Comparison of ENCODE assay signal across 8 cellular contexts in the genomic region with DNA sequence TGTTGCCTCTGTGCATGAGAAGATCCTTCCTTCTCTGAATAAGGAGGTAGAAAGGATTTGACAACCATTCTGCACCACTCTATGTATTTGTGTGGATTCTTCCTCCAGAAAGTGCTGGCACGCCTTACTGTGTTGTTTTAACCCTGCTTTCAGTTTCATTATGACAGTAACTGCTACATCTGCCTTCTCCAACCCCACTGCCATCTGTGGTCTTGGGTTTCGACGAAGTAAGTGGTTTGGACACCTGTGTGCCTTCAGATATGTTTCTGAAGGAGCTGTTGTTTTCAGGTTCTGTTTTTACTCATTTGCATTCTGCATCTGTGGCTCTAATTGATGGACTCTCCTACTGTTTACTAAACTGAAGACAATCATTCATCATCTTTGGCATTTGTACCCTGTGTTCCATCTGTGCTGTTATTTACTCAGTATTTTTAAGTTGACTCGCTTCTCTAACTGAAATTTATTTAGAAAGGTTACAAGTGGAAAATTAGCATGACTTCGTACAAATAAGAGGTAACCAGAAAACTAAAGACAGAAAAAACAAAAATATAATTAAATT. TPM values are rescaled to one million over a fixed set of nuclear protein-coding genes. Genes with fewer than 3 reads are reported as not detected.
A peak's percentile ranks its signal among the peaks of the same experiment; 100 is the strongest.
DNase-seq lines count a peak whose midpoint lies in the region; ATAC-seq and TF ChIP-seq lines count a peak whose summit lies in the region.

No MANE protein-coding gene starts in this region.

- no peak overlapping the region for H2BK5ac ChIP-seq in mesendoderm (ENCODE audit: low read length)

- H3K4me2 ChIP-seq in Karpas-422 (ENCODE audit: low read depth, low read length, poor library complexity, severe bottlenecking): peak overlapping the region; percentile 37
- no peak overlapping the region for H3K4me2 ChIP-seq in mesendoderm (ENCODE audit: low read length)

- no peaks in the 10 kb centered on the region for H3K79me2 ChIP-seq in Karpas-422 (ENCODE audit: low read length)
- no peaks in the 10 kb centered on the region for H3K79me2 ChIP-seq in mesendoderm (ENCODE audit: control insufficient read depth, insufficient read depth, low read length)

- H3K9me3 ChIP-seq in Karpas-422 (ENCODE audit: low read length): no peaks in the 10 kb centered on the region

- no peak overlapping the region for H2BK15ac ChIP-seq in mesendoderm (replicated peaks; ENCODE audit: low read depth)

- peaks cover 18% of the 10 kb centered on the region for H3K27me3 Mint-ChIP-seq in activated CD4-positive, alpha-beta T cell treated with anti-CD3 and anti-CD28 coated beads, Interleukin-2, amount 10 ng/mL, durations not matched to agents 7 days and 5 days

- WGBS in mesendoderm (ENCODE audit: extremely low coverage, insufficient coverage, low lambda C conversion rate): no CpG with 5 or more reads among the region's 5 CpGs

- peak; percentile 99 for ATAC-seq in GM21528 (IDR thresholded peaks at IDR 0.05; ENCODE audit: low FRiP score, unreplicated experiment)

- POLR2A ChIA-PET in activated CD4-positive, alpha-beta T cell treated with anti-CD3 and anti-CD28 coated beads, Interleukin-2, amount 10 ng/mL, durations not matched to agents 7 days and 5 days (lab: Charles Lee): interaction anchor here (0.6 kb wide), 1 partner anchor 15 kb away, joined by 3 read pairs; no protein-coding TSS in a partner anchor

- H3K9me3 Mint-ChIP-seq in activated CD4-positive, alpha-beta T cell treated with anti-CD3 and anti-CD28 coated beads, Interleukin-2, amount 10 ng/mL, durations not matched to agents 7 days and 5 days: peaks cover 11% of the 10 kb centered on the region

- TF ChIP-seq CTCF in GM13977 (IDR thresholded peaks at IDR 0.05; ENCODE audit: extremely low read depth, insufficient read depth, missing control alignments): no peak

- peak overlapping the region; percentile 97 for H3K27ac Mint-ChIP-seq in activated CD4-positive, alpha-beta T cell treated with anti-CD3 and anti-CD28 coated beads, Interleukin-2, amount 10 ng/mL, durations not matched to agents 7 days and 5 days

- no peak overlapping the region for H4K5ac ChIP-seq in mesendoderm (ENCODE audit: low read length)

- peak overlapping the region; percentile 59 for H3K4me3 Mint-ChIP-seq in activated CD4-positive, alpha-beta T cell treated with anti-CD3 and anti-CD28 coated beads, Interleukin-2, amount 10 ng/mL, durations not matched to agents 7 days and 5 days

- H3K4me1 ChIP-seq in Karpas-422 (ENCODE audit: low read length) (peaks cover 27% of the 10 kb centered on the region), mesendoderm (ENCODE audit: control insufficient read depth, low read depth, low read length) (peaks cover 4% of the 10 kb centered on the region)

- H3K9ac ChIP-seq in Karpas-422 (ENCODE audit: low read length): peak overlapping the region; percentile 18
- no peak overlapping the region for H3K9ac ChIP-seq in mesendoderm (ENCODE audit: low read length)

- H3K79me1 ChIP-seq in mesendoderm (ENCODE audit: low read length): no peaks in the 10 kb centered on the region

- no peak overlapping the region for H4K8ac ChIP-seq in mesendoderm (ENCODE audit: low read depth, low read length)

- no peak overlapping the region for H3K18ac ChIP-seq in mesendoderm (ENCODE audit: low read length)

- H2AFZ ChIP-seq in Karpas-422 (ENCODE audit: low read length): peak overlapping the region; percentile 55

- no peak overlapping the region for H3K4ac ChIP-seq in mesendoderm (ENCODE audit: low read depth, low read length)

- H3K36me3 ChIP-seq in Karpas-422 (ENCODE audit: insufficient read depth, low read length) (no peaks in the 10 kb centered on the region), mesendoderm (ENCODE audit: control insufficient read depth, insufficient read depth, low read length) (no peaks in the 10 kb centered on the region)

- no peak overlapping the region for H2BK120ac ChIP-seq in mesendoderm (ENCODE audit: low read depth, low read length)

- CTCF ChIA-PET in activated CD4-positive, alpha-beta T cell treated with anti-CD3 and anti-CD28 coated beads, Interleukin-2, amount 10 ng/mL, durations not matched to agents 7 days and 5 days (lab: Charles Lee): interaction anchor here (1.0 to 3.9 kb wide), 5 partner anchors 12 to 28 kb away, joined by 5 to 16 read pairs (median 8); a partner anchor contains a TSS

- H3K9me2 ChIP-seq in Karpas-422 (replicated peaks; ENCODE audit: insufficient read depth, low read length): no peaks in the 10 kb centered on the region

- peaks cover 16% of the 10 kb centered on the region for H3K36me3 Mint-ChIP-seq in activated CD4-positive, alpha-beta T cell treated with anti-CD3 and anti-CD28 coated beads, Interleukin-2, amount 10 ng/mL, durations not matched to agents 7 days and 5 days (ENCODE audit: low read depth)

- H2AK5ac ChIP-seq in mesendoderm (ENCODE audit: low read length): no peak overlapping the region

- no peaks in the 10 kb centered on the region for H4K20me1 ChIP-seq in Karpas-422 (ENCODE audit: insufficient read depth, low read depth, low read length)

- H3K56ac ChIP-seq in mesendoderm (ENCODE audit: low read length): no peak overlapping the region

- no peak overlapping the region for H3K23ac ChIP-seq in mesendoderm (ENCODE audit: low read length)

- H3K27ac ChIP-seq in Karpas-422 (ENCODE audit: low read length) (no peak overlapping the region), mesendoderm (ENCODE audit: low read depth, low read length) (no peak overlapping the region)

- in situ Hi-C loops in GM13977 (cut with MboI; ENCODE audit: low pct_unique_long_range_greater_than_20kb, low sequenced_read_pairs, unreplicated experiment) (loop anchor here (25.0 kb wide), 1 partner anchor 503 kb away; no protein-coding TSS in a partner anchor), KBM-7 (cut with MboI; ENCODE audit: low pct_unique_long_range_greater_than_20kb, low sequenced_read_pairs) (loop anchor here (25.0 kb wide), 1 partner anchor 503 kb away; no protein-coding TSS in a partner anchor)

- peak overlapping the region; percentile 8; the same call in 1 of the 2 replicates for H3K4me3 ChIP-seq in Karpas-422 (ENCODE audit: low read length)
- no peak overlapping the region for H3K4me3 ChIP-seq in mesendoderm (ENCODE audit: low read length)

- H3K27me3 ChIP-seq in Karpas-422 (ENCODE audit: low read length) (no peaks in the 10 kb centered on the region), mesendoderm (ENCODE audit: insufficient read depth, low read length, poor library complexity) (no peaks in the 10 kb centered on the region)

- DNase-seq in GM13977 (ENCODE audit: low spot score) (peak; percentile 65), Karpas-422 (peak; percentile 66), medulla oblongata (ENCODE audit: extremely low spot score) (peak; percentile 62), mesendoderm (no peak), NCI-H1048 (lab: John Stamatoyannopoulos, UW) (no peak), KBM-7 (no peak)
- peak; percentile 89 for DNase-seq in activated CD4-positive, alpha-beta T cell treated with anti-CD3 and anti-CD28 coated beads, Interleukin-2, amount 10 ng/mL, durations not matched to agents 7 days and 5 days

- peaks cover 68% of the 10 kb centered on the region for H3K4me1 Mint-ChIP-seq in activated CD4-positive, alpha-beta T cell treated with anti-CD3 and anti-CD28 coated beads, Interleukin-2, amount 10 ng/mL, durations not matched to agents 7 days and 5 days

RNA-seq across cellular contexts. Expression of a gene that starts 4.1 kb away (rescaled TPM):
- total RNA-seq in Karpas-422 (2014; rRNA removed; shearing (Covaris generic); ENCODE audit: low replicate concordance): not detected in 2 replicates
- total RNA-seq in activated CD4-positive, alpha-beta T cell treated with anti-CD3 and anti-CD28 coated beads, Interleukin-2, amount 10 ng/mL, durations not matched to agents 7 days and 5 days: 1 to 10 TPM in 1 of 2 experiments, under 1 TPM in 1; 0.82 to 1.0 TPM
- not detected for polyA plus RNA-seq in mesendoderm (2013, experiment 1 of 2)
- polyA plus RNA-seq in mesendoderm (2013, experiment 2 of 2): not detected

RNA-seq across cellular contexts. Expression of a gene that starts 18.0 kb away (rescaled TPM):
- total RNA-seq in Karpas-422 (2014; rRNA removed; shearing (Covaris generic); ENCODE audit: low replicate concordance): 28.3 and 29.3 TPM in 2 replicates
- 10 to 100 TPM; 27.4 to 35.8 TPM for total RNA-seq in activated CD4-positive, alpha-beta T cell treated with anti-CD3 and anti-CD28 coated beads, Interleukin-2, amount 10 ng/mL, durations not matched to agents 7 days and 5 days
- polyA plus RNA-seq in mesendoderm (2013, experiment 1 of 2): 5.2 TPM
- 5.5 TPM for polyA plus RNA-seq in mesendoderm (2013, experiment 2 of 2)

Comparison
In these comparisons a context has a peak if more than half of its experiments do, and no peak if none do; other contexts are left out.
1. DNase-seq: peak in GM13977 (single experiment), Karpas-422 (single experiment), activated CD4-positive, alpha-beta T cell treated with anti-CD3 and anti-CD28 coated beads, Interleukin-2, amount 10 ng/mL, durations not matched to agents 7 days and 5 days (single experiment) and medulla oblongata (single experiment); none in mesendoderm (single experiment), NCI-H1048 (single experiment) and KBM-7 (single experiment).